ENCODE assay signal across 17 cellular contexts in genomic region chr6:3683331-3683730, GRCh38.
A peak's percentile ranks its signal among the peaks of the same experiment; 100 is the strongest.
DNase-seq lines count a peak whose midpoint lies in the region; ATAC-seq, FAIRE-seq and TF ChIP-seq lines count a peak whose summit lies in the region.
"Had no signal": no experiment of that assay in that cellular context is flagged by ENCODE, and none has a peak within 500 bp of the region (broad histone marks: within the 10 kb centered on the region; RNA-seq: fewer than 3 reads in every experiment).

No MANE protein-coding gene starts in this region.

- H3K9me3 ChIP-seq in endodermal cell (ENCODE audit: control insufficient read depth, low read length) (no peaks in the 10 kb centered on the region), neural progenitor cell (ENCODE audit: low read depth) (no peaks in the 10 kb centered on the region)
- H3K9me3 ChIP-seq: Caco-2, HAP-1 had no signal

- peaks cover 17% of the 10 kb centered on the region for H3K4me1 Mint-ChIP-seq in endodermal cell
- H3K4me1 Mint-ChIP-seq in neural progenitor cell: peaks cover 21% of the 10 kb centered on the region
- H3K4me1 Mint-ChIP-seq: CD4-positive, alpha-beta memory T cell had no signal

- FAIRE-seq in urothelium cell line (lab: Jason Lieb, UNC): no peak
- FAIRE-seq: G401.6, GM12892, H54 had no signal

- 80 to 83% methylated on average over 1 to 6 of the region's 6 CpGs for WGBS in endodermal cell (ENCODE audit: insufficient coverage in 1 of 2, insufficient read length in 1 of 2), 2 experiments

- ATAC-seq in HG02938 (IDR thresholded peaks at IDR 0.05; ENCODE audit: unreplicated experiment): no peak

- H3K79me2 ChIP-seq in neural progenitor cell (ENCODE audit: low read depth): no peaks in the 10 kb centered on the region

- no peak for TF ChIP-seq CTCF in endodermal cell (conservative IDR thresholded peaks at IDR 0.05)
- no peak for TF ChIP-seq CTCF in neural progenitor cell (IDR thresholded peaks at IDR 0.05)

- H3K27me3 Mint-ChIP-seq in endodermal cell (ENCODE audit: insufficient read depth) (peaks cover 3% of the 10 kb centered on the region), neural progenitor cell (ENCODE audit: insufficient read depth, low read depth) (no peaks in the 10 kb centered on the region)

- H3K9me3 Mint-ChIP-seq in endodermal cell (peaks cover 5% of the 10 kb centered on the region), neural progenitor cell (peaks cover 12% of the 10 kb centered on the region)

- no peak overlapping the region for H2AFZ ChIP-seq in neural progenitor cell (replicated peaks)

- H3K27ac ChIP-seq in endodermal cell (ENCODE audit: low read depth, low read length) (no peak overlapping the region), neural progenitor cell (no peak overlapping the region)

- no peaks in the 10 kb centered on the region for H3K36me3 Mint-ChIP-seq in endodermal cell (ENCODE audit: low read depth)
- peaks cover 2% of the 10 kb centered on the region for H3K36me3 Mint-ChIP-seq in neural progenitor cell
- H3K36me3 Mint-ChIP-seq: CD4-positive, alpha-beta memory T cell had no signal

- H3K4me1 ChIP-seq in endodermal cell (ENCODE audit: control insufficient read depth, insufficient read depth, low read length) (peaks cover 8% of the 10 kb centered on the region), neural progenitor cell (peaks cover 29% of the 10 kb centered on the region)
- H3K4me1 ChIP-seq: Caco-2, HAP-1 had no signal

- no peaks in the 10 kb centered on the region for H3K36me3 ChIP-seq in endodermal cell (ENCODE audit: control insufficient read depth, insufficient read depth, low read length)
- no peaks in the 10 kb centered on the region for H3K36me3 ChIP-seq in neural progenitor cell
- H3K36me3 ChIP-seq: HAP-1 had no signal

- peaks cover 4% of the 10 kb centered on the region for H3F3A ChIP-seq in neural progenitor cell (ENCODE audit: low read depth)

- H3K4me3 ChIP-seq in endodermal cell (ENCODE audit: low read length) (peak overlapping the region; percentile 2), neural progenitor cell (no peak overlapping the region)
- H3K4me3 ChIP-seq: HAP-1 had no signal

- H3K4me2 ChIP-seq in neural progenitor cell: peak overlapping the region; percentile 29

- peak; percentile 40 for DNase-seq in NCI-H146 (lab: John Stamatoyannopoulos, UW)
- DNase-seq in NCI-H82 (lab: John Stamatoyannopoulos, UW): peak; percentile 98
- no peak for DNase-seq in endodermal cell
- no peak for DNase-seq in neural progenitor cell (ENCODE audit: low spot score)
- DNase-seq in urothelium cell line (ENCODE audit: low spot score): no peak
- DNase-seq in OCI-M2 (lab: John Stamatoyannopoulos, UW; ENCODE audit: unreplicated experiment): no peak
- DNase-seq: C1 segment of cervical spinal cord; Caco-2; CD4-positive, alpha-beta memory T cell; DMS153; DND-41; GOT3 had no signal

- no peaks in the 10 kb centered on the region for H3K27me3 ChIP-seq in endodermal cell (ENCODE audit: control insufficient read depth, insufficient read depth, low read length, poor library complexity, severe bottlenecking)
- H3K27me3 ChIP-seq in neural progenitor cell: no peaks in the 10 kb centered on the region

- no peak overlapping the region for H3K4me3 Mint-ChIP-seq in endodermal cell
- no peak overlapping the region for H3K4me3 Mint-ChIP-seq in neural progenitor cell
- H3K4me3 Mint-ChIP-seq: CD4-positive, alpha-beta memory T cell had no signal

- H3K9ac ChIP-seq in endodermal cell (ENCODE audit: extremely low read depth, low read length, poor library complexity, severe bottlenecking): no peak overlapping the region
- no peak overlapping the region for H3K9ac ChIP-seq in neural progenitor cell

- H4K20me1 ChIP-seq in neural progenitor cell (ENCODE audit: low read depth): no peaks in the 10 kb centered on the region

- H3K27ac Mint-ChIP-seq in endodermal cell: no peak overlapping the region
- H3K27ac Mint-ChIP-seq in neural progenitor cell: peak overlapping the region; percentile 55
- H3K27ac Mint-ChIP-seq: CD4-positive, alpha-beta memory T cell had no signal

Comparison
In these comparisons a context has a peak if more than half of its experiments do, and no peak if none do; other contexts are left out.
1. DNase-seq: peak in NCI-H146 (single experiment) and NCI-H82 (single experiment); none in endodermal cell (single experiment), neural progenitor cell (single experiment), urothelium cell line (single experiment) and OCI-M2 (single experiment).